8 cellular contexts compared by ENCODE assay signal in genomic region chr5:392431-392988, GRCh38. TPM values are rescaled to one million over a fixed set of nuclear protein-coding genes. Genes with fewer than 3 reads are reported as not detected.
DNase-seq lines count a peak whose midpoint lies in the region; ATAC-seq, FAIRE-seq and TF ChIP-seq lines count a peak whose summit lies in the region.

No MANE protein-coding gene starts in this region.

- no peaks in the 10 kb centered on the region for H4K20me1 ChIP-seq in HepG2 (ENCODE audit: insufficient read depth, low read length)

- BruUV-seq in HepG2 (replicated peaks; lab: Mats Ljungman, UMichigan), result no TSS peak

- peaks cover 51% of the 10 kb centered on the region for H3K4me1 Mint-ChIP-seq in brain

- no peak overlapping the region for H3K9ac ChIP-seq in HepG2 (ENCODE audit: insufficient read depth, low read depth, low read length)

- no peaks in the 10 kb centered on the region for H3K36me3 Mint-ChIP-seq in brain

- in situ Hi-C loops in HepG2 (cut with HindIII; ENCODE audit: extremely low pct_ligation_motif_present, low pct_unique_long_range_greater_than_20kb), result no loop called here

- TF ChIP-seq RAD21 in HepG2 (CRISPR knock-in tag; IDR thresholded peaks at IDR 0.05), result no peak

- no peak overlapping the region for H3K4me2 ChIP-seq in HepG2 (ENCODE audit: low read depth, low read length)

- intact Hi-C loops in HepG2 (cut with micrococcal nuclease; ENCODE audit: unreplicated experiment), result no loop called here

- no peak overlapping the region for H3K4me3 Mint-ChIP-seq in brain

- H3K9me3 Mint-ChIP-seq in brain, result no peaks in the 10 kb centered on the region

- TF ChIP-seq CTCF in brain (conservative IDR thresholded peaks at IDR 0.05), result no peak
- no peak for TF ChIP-seq CTCF in HepG2 (CRISPR knock-in tag; IDR thresholded peaks at IDR 0.05)

- H3K27ac Mint-ChIP-seq in brain, result peak overlapping the region in 4 of 5 experiments; percentile 52 to 88 (median 84)

- no peak overlapping the region for H3K4me3 ChIP-seq in HepG2 (replicated peaks in 1 of 3; ENCODE audit: insufficient read depth in 1 of 3, low read depth in 2 of 3, low read length in 3 of 3)

- no peak for FAIRE-seq in HepG2 (lab: Jason Lieb, UNC)

- peaks cover 6% of the 10 kb centered on the region for H3K27me3 Mint-ChIP-seq in brain

- CTCF ChIA-PET in HepG2 (lab: Yijun Ruan, JAX; ENCODE audit: low intra/inter-chr PET ratio, low total read pairs), result no interaction called here

- no peaks in the 10 kb centered on the region for H3K36me3 ChIP-seq in HepG2 (replicated peaks in 1 of 2; ENCODE audit: control insufficient read depth in 1 of 2, insufficient read depth in 2 of 2, low read length in 2 of 2)

- H3K27ac ChIP-seq in HepG2 (ENCODE audit: extremely low read length, insufficient read depth, low read length), result no peak overlapping the region

- POLR2A ChIA-PET in HepG2 (lab: Yijun Ruan, JAX), result no interaction called here

- no peak for TF ChIP-seq EP300 in HepG2 (IDR thresholded peaks at IDR 0.05; ENCODE audit: low read depth in 2 of 2, low read length in 2 of 2)
- no peak for TF ChIP-seq EP300 in HepG2 (CRISPR knock-in tag; IDR thresholded peaks at IDR 0.05; ENCODE audit: borderline replicate concordance)

- H3K79me2 ChIP-seq in HepG2 (ENCODE audit: insufficient read depth, low read length), result no peaks in the 10 kb centered on the region

- H3K27me3 ChIP-seq in HepG2 (ENCODE audit: control insufficient read depth in 1 of 2, insufficient read depth in 2 of 2, low read length in 2 of 2), result no peaks in the 10 kb centered on the region

- ATAC-seq in HG03196 (IDR thresholded peaks at IDR 0.05; ENCODE audit: unreplicated experiment), result peak; percentile 78
- no peak for ATAC-seq in HepG2

- 83% methylated on average over 29 of the region's 30 CpGs for WGBS in HepG2 (ENCODE audit: low lambda C conversion rate)

- H2AFZ ChIP-seq in HepG2 (ENCODE audit: low read length), result no peak overlapping the region

- H3K4me1 ChIP-seq in HepG2 (ENCODE audit: insufficient read depth, low read length), result no peaks in the 10 kb centered on the region

- DNase-seq in A172 (ENCODE audit: low spot score), result peak; percentile 58
- DNase-seq in T-helper 22 cell (ENCODE audit: low read depth), result peak; percentile 59
- peak; percentile 92 for DNase-seq in stimulated activated CD4-positive, alpha-beta T cell treated with anti-CD3 and anti-CD28 coated beads, Interleukin-1b, Interleukin-23, amount 100 ng/mL, for 48 hours
- no peak for DNase-seq in retina
- no peak for DNase-seq in HepG2 (ENCODE audit: low spot score)

- TF ChIP-seq POLR2A in GM19193 (IDR thresholded peaks at IDR 0.05; ENCODE audit: extremely low read depth, insufficient read depth, insufficient read length) (peak; percentile 58), HepG2 (IDR thresholded peaks at IDR 0.05; ENCODE audit: insufficient read depth in 1 of 2, low read depth in 2 of 2, low read length in 2 of 2) (no peak)

- no peaks in the 10 kb centered on the region for H3K9me3 ChIP-seq in HepG2 (ENCODE audit: low read length)

TF ChIP-seq in HepG2, 621 proteins besides CTCF, POLR2A, EP300 and RAD21 (continues in another document):
- TF ChIP-seq ZC3H13 (CRISPR knock-in tag; IDR thresholded peaks at IDR 0.05), result no peak
- TF ChIP-seq IRF1 (CRISPR knock-in tag; IDR thresholded peaks at IDR 0.05; ENCODE audit: low read depth), result no peak
- no peak for TF ChIP-seq CEBPZ (IDR thresholded peaks at IDR 0.05; ENCODE audit: low read length)
- no peak for TF ChIP-seq NFIC (IDR thresholded peaks at IDR 0.05; ENCODE audit: low read length)
- TF ChIP-seq RFX3 (CRISPR knock-in tag; IDR thresholded peaks at IDR 0.05), result no peak
- no peak for TF ChIP-seq POGZ (CRISPR knock-in tag; IDR thresholded peaks at IDR 0.05)
- no peak for TF ChIP-seq TEF (CRISPR knock-in tag; IDR thresholded peaks at IDR 0.05)
- no peak for TF ChIP-seq SPEN (CRISPR knock-in tag; IDR thresholded peaks at IDR 0.05; ENCODE audit: low read depth)
- TF ChIP-seq ZNF232 (CRISPR knock-in tag; IDR thresholded peaks at IDR 0.05; ENCODE audit: borderline replicate concordance), result no peak
- no peak for TF ChIP-seq SALL2 (CRISPR knock-in tag; IDR thresholded peaks at IDR 0.05)
- TF ChIP-seq KAT2B (IDR thresholded peaks at IDR 0.05; ENCODE audit: borderline replicate concordance, low read depth, low read length), result no peak
- TF ChIP-seq CENPBD1 (CRISPR knock-in tag; IDR thresholded peaks at IDR 0.05; ENCODE audit: borderline replicate concordance, low read depth), result no peak

RNA-seq across cellular contexts. Expression of gene EXOC3, which starts 50.5 kb away (rescaled TPM):
- 33.3 and 34.7 TPM in 2 replicates for total RNA-seq in A172 (2014; rRNA removed; shearing (Covaris generic))
- polyA plus RNA-seq in brain (ENCODE audit: insufficient read depth, low read depth, low replicate concordance), result 69.2 TPM
- total RNA-seq in HepG2 (2016; rRNA removed; fragmentation: Illumina TruSeq; extraction: Trizol), result 16.0 and 20.5 TPM in 2 replicates
- total RNA-seq in HepG2 (2016; cell fraction: cytosol; rRNA removed; fragmentation: Illumina TruSeq; extraction: Trizol; ENCODE audit: low read depth), result 7.2 and 7.9 TPM in 2 replicates
- 14.6 and 19.5 TPM in 2 replicates for total RNA-seq in HepG2 (2016; cell fraction: insoluble cytoplasmic fraction; rRNA removed; fragmentation: Illumina TruSeq; extraction: Trizol)
- total RNA-seq in HepG2 (2016; cell fraction: membrane; rRNA removed; fragmentation: Illumina TruSeq; extraction: Trizol), result 13.8 and 14.1 TPM in 2 replicates
- 11.2 and 13.3 TPM in 2 replicates for total RNA-seq in HepG2 (2016; cell fraction: nucleus; rRNA removed; fragmentation: Illumina TruSeq; extraction: Trizol)
- 9.2 and 11.8 TPM in 2 replicates for polyA plus RNA-seq in HepG2 (2011; rRNA removed)
- polyA plus RNA-seq in HepG2 (2011; cell fraction: cytosol; rRNA removed), result 6.8 and 8.3 TPM in 2 replicates
- 26.9 and 28.5 TPM in 2 replicates for polyA plus RNA-seq in HepG2 (2011; cell fraction: nucleus; rRNA removed)
- 14.6 and 15.2 TPM in 2 replicates for polyA plus RNA-seq in HepG2 (2012)
- 5.5 and 5.9 TPM in 2 replicates for polyA plus RNA-seq in HepG2 (2016; cell fraction: cytosol; fragmentation: Illumina TruSeq; extraction: Trizol; ENCODE audit: low read depth)
- 14.3 and 16.5 TPM in 2 replicates for polyA plus RNA-seq in HepG2 (2016; cell fraction: insoluble cytoplasmic fraction; fragmentation: Illumina TruSeq; extraction: Trizol; ENCODE audit: low read depth)
- polyA plus RNA-seq in HepG2 (2016; cell fraction: membrane; fragmentation: Illumina TruSeq; extraction: Trizol; ENCODE audit: low read depth), result 7.8 and 8.8 TPM in 2 replicates
- polyA plus RNA-seq in HepG2 (2016; cell fraction: nucleus; fragmentation: Illumina TruSeq; extraction: Trizol; ENCODE audit: insufficient read depth, low read depth), result 28.1 and 32.7 TPM in 2 replicates
- polyA minus RNA-seq in HepG2 (2011; rRNA and poly(A)+ RNA removed; ENCODE audit: low replicate concordance), result 15.9 and 55.4 TPM in 2 replicates
- 6.1 and 7.2 TPM in 2 replicates for polyA minus RNA-seq in HepG2 (2011; cell fraction: cytosol; rRNA and poly(A)+ RNA removed)
- polyA minus RNA-seq in HepG2 (2011; cell fraction: nucleus; rRNA and poly(A)+ RNA removed), result 12.9 and 14.2 TPM in 2 replicates

Comparison
In these comparisons a context has a peak if more than half of its experiments do, and no peak if none do; other contexts are left out.
1. DNase-seq: peak in A172 (single experiment), T-helper 22 cell (single experiment) and stimulated activated CD4-positive, alpha-beta T cell treated with anti-CD3 and anti-CD28 coated beads, Interleukin-1b, Interleukin-23, amount 100 ng/mL, for 48 hours (single experiment); none in retina (single experiment) and HepG2 (single experiment).